Comparison of ENCODE assay signal across 8 cellular contexts in the genomic region with DNA sequence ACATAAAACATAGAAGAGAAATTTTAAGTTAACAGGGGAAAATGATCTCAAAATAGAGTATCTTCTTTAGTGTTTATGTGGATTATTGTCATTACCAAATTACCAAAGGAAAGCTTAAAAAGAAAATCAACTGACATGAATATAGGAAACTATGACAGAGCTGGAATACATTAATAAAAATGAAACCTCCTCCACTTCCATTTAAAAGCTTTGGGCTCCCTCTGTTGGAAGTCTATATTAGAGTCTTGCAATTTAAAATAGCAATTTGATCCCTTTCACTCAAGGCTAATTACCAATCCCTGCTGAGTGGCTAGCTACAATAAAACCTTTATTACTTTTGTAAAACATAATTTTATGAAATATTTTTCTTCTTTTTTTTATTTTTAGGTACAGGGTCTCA.
DNase-seq lines count a peak whose midpoint lies in the region; ATAC-seq, FAIRE-seq and TF ChIP-seq lines count a peak whose summit lies in the region.

No MANE protein-coding gene starts in this region.

- FAIRE-seq in TTC549 (lab: Jason Lieb, UNC) (peak; percentile 73), GM12891 (lab: Jason Lieb, UNC) (no peak)

- TF ChIP-seq POLR2A in GM12891 (IDR thresholded peaks at IDR 0.05; ENCODE audit: low read depth, low read length) = no peak

- DNase-seq in DMS79 treated with DMSO at 0.1 percent for 48 hours (lab: John Stamatoyannopoulos, UW) (peak; percentile 26), DMS79 (lab: John Stamatoyannopoulos, UW) (no peak), MV-4-11 (lab: John Stamatoyannopoulos, UW) (peak; percentile 37), glomerular endothelial cell (ENCODE audit: extremely low read depth, low read depth, low spot score) (peak; percentile 9), stromal cell of bone marrow (ENCODE audit: low read depth) (peak; percentile 40), GM12891 (ENCODE audit: insufficient read length, low spot score) (no peak)

- no peak for ATAC-seq in HG03025 (IDR thresholded peaks at IDR 0.05; ENCODE audit: low FRiP score, unreplicated experiment)

TF ChIP-seq in GM12891, 5 proteins besides CTCF, POLR2A, EP300 and RAD21:
- no peak for TF ChIP-seq TAF1 (IDR thresholded peaks at IDR 0.05; ENCODE audit: low read depth, low read length)
- TF ChIP-seq POU2F2 (IDR thresholded peaks at IDR 0.05; ENCODE audit: low read depth, low read length) = no peak
TF ChIP-seq in GM12891: peak in this region for 0.

Comparison
In these comparisons a context has a peak if more than half of its experiments do, and no peak if none do; other contexts are left out.
1. DNase-seq: peak in DMS79 treated with DMSO at 0.1 percent for 48 hours (single experiment), MV-4-11 (single experiment), glomerular endothelial cell (single experiment) and stromal cell of bone marrow (single experiment); none in DMS79 (single experiment) and GM12891 (single experiment).